ENCODE assay signal across 8 cellular contexts in genomic region chr17:38454528-38454927, GRCh38. TPM values are rescaled to one million over a fixed set of nuclear protein-coding genes. Genes with fewer than 3 reads are reported as not detected.
DNase-seq lines count a peak whose midpoint lies in the region; ATAC-seq and TF ChIP-seq lines count a peak whose summit lies in the region.

No MANE protein-coding gene starts in this region.

- no peaks in the 10 kb centered on the region for H3K27me3 ChIP-seq in right atrium auricular region

- peak overlapping the region; percentile 34 to 51 for H3K4me3 ChIP-seq in right atrium auricular region

- no peak for ATAC-seq in GM19397 (IDR thresholded peaks at IDR 0.05; ENCODE audit: unreplicated experiment)

- H3K36me3 ChIP-seq in right atrium auricular region, result peaks cover 16% of the 10 kb centered on the region

- DNase-seq in HCEC 1CT (peak; percentile 72), right atrium auricular region (ENCODE audit: low spot score) (peak; percentile 88), retina (peak; percentile 60), OCI-M1 (lab: John Stamatoyannopoulos, UW) (no peak), GDM1 (lab: John Stamatoyannopoulos, UW) (no peak)
- DNase-seq in stimulated activated CD4-positive, alpha-beta T cell treated with anti-CD3 and anti-CD28 coated beads, Interleukin-4, amount 100 ng/mL, for 1 hour, result no peak

- H3K9me3 ChIP-seq in right atrium auricular region, result no peaks in the 10 kb centered on the region

- peaks cover 6 to 92% of the 10 kb centered on the region in 2 donors for H3K4me1 ChIP-seq in right atrium auricular region

- peak overlapping the region; percentile 89 for H3K27ac ChIP-seq in angular gyrus (ENCODE audit: low read depth, low read length)
- H3K27ac ChIP-seq in right atrium auricular region, result peak overlapping the region; percentile 91 to 94

- no peak for TF ChIP-seq CTCF in right atrium auricular region (IDR thresholded peaks at IDR 0.05)

RNA-seq across cellular contexts. Expression of gene ARHGAP23, which starts 26.3 kb away (rescaled TPM):
- total RNA-seq in right atrium auricular region, result 10 to 100 TPM; 59.9 to 95.6 TPM

Comparison
In these comparisons a context has a peak if more than half of its experiments do, and no peak if none do; other contexts are left out.
1. DNase-seq: peak in HCEC 1CT (single experiment), right atrium auricular region (single experiment) and retina (single experiment); none in OCI-M1 (single experiment), GDM1 (single experiment) and stimulated activated CD4-positive, alpha-beta T cell treated with anti-CD3 and anti-CD28 coated beads, Interleukin-4, amount 100 ng/mL, for 1 hour (single experiment).